1 cellular context compared by ENCODE assay signal in the genomic region with DNA sequence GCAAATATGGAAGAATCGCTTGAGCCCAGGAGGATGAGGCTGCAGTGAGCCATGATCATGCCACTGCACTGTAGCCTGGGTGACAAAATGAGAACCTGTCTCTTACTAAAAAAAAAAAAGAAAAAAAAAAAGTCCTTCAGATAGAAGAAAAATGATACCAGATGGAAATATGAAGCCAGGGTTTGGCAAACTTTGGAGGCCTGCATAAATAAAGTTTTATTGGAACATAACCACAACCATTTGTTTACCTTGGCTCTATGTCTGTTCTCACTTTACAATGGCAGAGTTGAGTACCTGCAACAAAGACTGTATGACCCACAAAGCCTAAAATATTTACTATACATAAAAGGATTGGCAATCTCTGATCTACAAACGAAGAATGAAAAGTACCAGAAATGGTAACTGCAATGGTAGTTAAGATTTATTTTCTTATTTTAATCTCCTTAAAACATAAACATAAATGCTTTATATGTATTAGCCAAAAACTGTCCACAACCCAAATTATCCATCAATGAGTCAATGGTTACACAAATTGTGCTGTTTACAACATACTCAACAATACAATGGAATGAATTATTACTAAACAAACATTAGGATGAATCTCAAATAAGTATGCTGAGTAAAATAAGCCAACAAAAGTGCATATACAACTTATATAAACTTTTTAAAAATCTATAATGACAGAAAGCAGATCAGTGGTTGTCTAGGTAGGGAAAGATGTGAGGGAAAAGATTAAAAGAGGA.
TF ChIP-seq lines count a peak whose summit lies in the region.

No MANE protein-coding gene starts in this region.

TF ChIP-seq in HepG2, 621 proteins besides CTCF, POLR2A, EP300 and RAD21:
- TF ChIP-seq, protein P1, sequence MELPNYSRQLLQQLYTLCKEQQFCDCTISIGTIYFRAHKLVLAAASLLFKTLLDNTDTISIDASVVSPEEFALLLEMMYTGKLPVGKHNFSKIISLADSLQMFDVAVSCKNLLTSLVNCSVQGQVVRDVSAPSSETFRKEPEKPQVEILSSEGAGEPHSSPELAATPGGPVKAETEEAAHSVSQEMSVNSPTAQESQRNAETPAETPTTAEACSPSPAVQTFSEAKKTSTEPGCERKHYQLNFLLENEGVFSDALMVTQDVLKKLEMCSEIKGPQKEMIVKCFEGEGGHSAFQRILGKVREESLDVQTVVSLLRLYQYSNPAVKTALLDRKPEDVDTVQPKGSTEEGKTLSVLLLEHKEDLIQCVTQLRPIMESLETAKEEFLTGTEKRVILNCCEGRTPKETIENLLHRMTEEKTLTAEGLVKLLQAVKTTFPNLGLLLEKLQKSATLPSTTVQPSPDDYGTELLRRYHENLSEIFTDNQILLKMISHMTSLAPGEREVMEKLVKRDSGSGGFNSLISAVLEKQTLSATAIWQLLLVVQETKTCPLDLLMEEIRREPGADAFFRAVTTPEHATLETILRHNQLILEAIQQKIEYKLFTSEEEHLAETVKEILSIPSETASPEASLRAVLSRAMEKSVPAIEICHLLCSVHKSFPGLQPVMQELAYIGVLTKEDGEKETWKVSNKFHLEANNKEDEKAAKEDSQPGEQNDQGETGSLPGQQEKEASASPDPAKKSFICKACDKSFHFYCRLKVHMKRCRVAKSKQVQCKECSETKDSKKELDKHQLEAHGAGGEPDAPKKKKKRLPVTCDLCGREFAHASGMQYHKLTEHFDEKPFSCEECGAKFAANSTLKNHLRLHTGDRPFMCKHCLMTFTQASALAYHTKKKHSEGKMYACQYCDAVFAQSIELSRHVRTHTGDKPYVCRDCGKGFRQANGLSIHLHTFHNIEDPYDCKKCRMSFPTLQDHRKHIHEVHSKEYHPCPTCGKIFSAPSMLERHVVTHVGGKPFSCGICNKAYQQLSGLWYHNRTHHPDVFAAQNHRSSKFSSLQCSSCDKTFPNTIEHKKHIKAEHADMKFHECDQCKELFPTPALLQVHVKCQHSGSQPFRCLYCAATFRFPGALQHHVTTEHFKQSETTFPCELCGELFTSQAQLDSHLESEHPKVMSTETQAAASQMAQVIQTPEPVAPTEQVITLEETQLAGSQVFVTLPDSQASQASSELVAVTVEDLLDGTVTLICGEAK (IDR thresholded peaks at IDR 0.05): peak; percentile 54
- TF ChIP-seq, protein P1 (CRISPR knock-in tag; IDR thresholded peaks at IDR 0.05): peak; percentile 28; the same call in 1 of the 2 replicates
- no peak for TF ChIP-seq ZNF160 (CRISPR knock-in tag; IDR thresholded peaks at IDR 0.05)
TF ChIP-seq in HepG2: peak in this region for 1.
